Comparison of ENCODE assay signal across 1 cellular context in genomic region chr3:167976880-167977498, GRCh38.
TF ChIP-seq lines count a peak whose summit lies in the region.

No MANE protein-coding gene starts in this region.

TF ChIP-seq in HepG2, 621 proteins besides CTCF, POLR2A, EP300 and RAD21 (continued from another document and continues in another):
- no peak for TF ChIP-seq NFE2L1 (CRISPR knock-in tag; IDR thresholded peaks at IDR 0.05; ENCODE audit: borderline replicate concordance)
- no peak for TF ChIP-seq ZNF329 (CRISPR knock-in tag; IDR thresholded peaks at IDR 0.05; ENCODE audit: low read depth)
- no peak for TF ChIP-seq TRAFD1 (CRISPR knock-in tag; IDR thresholded peaks at IDR 0.05; ENCODE audit: borderline replicate concordance)
- TF ChIP-seq ZNF564 (CRISPR knock-in tag; IDR thresholded peaks at IDR 0.05), result no peak
- TF ChIP-seq ZNF549 (CRISPR knock-in tag; IDR thresholded peaks at IDR 0.05), result no peak
- TF ChIP-seq PLSCR1 (CRISPR knock-in tag; IDR thresholded peaks at IDR 0.05; ENCODE audit: borderline replicate concordance), result no peak
- TF ChIP-seq ZNF510 (CRISPR knock-in tag; IDR thresholded peaks at IDR 0.05; ENCODE audit: low read depth), result no peak
- no peak for TF ChIP-seq ZNF792 (CRISPR knock-in tag; IDR thresholded peaks at IDR 0.05)
- no peak for TF ChIP-seq ZNF225 (CRISPR knock-in tag; IDR thresholded peaks at IDR 0.05)
- peak; percentile 51 for TF ChIP-seq MED1 (CRISPR knock-in tag; IDR thresholded peaks at IDR 0.05)
- TF ChIP-seq MED8 (CRISPR knock-in tag; IDR thresholded peaks at IDR 0.05; ENCODE audit: insufficient replicate concordance), result no peak
- no peak for TF ChIP-seq ZFP41 (CRISPR knock-in tag; IDR thresholded peaks at IDR 0.05; ENCODE audit: borderline replicate concordance)
- peak; percentile 85; the same call in 1 of the 2 replicates for TF ChIP-seq ETV5 (CRISPR knock-in tag; IDR thresholded peaks at IDR 0.05; ENCODE audit: borderline replicate concordance)
- TF ChIP-seq HCFC1 (IDR thresholded peaks at IDR 0.05; ENCODE audit: low read depth, low read length), result no peak
- no peak for TF ChIP-seq HNRNPUL1 (IDR thresholded peaks at IDR 0.05; ENCODE audit: low read depth, low read length)
- no peak for TF ChIP-seq MXD3 (CRISPR knock-in tag; IDR thresholded peaks at IDR 0.05)
- TF ChIP-seq ZNF841 (CRISPR knock-in tag; IDR thresholded peaks at IDR 0.05; ENCODE audit: borderline replicate concordance), result no peak
- TF ChIP-seq FOXA3 (CRISPR knock-in tag; IDR thresholded peaks at IDR 0.05), result peak; percentile 17; the same call in 1 of the 2 replicates
- TF ChIP-seq GATAD2A (CRISPR knock-in tag; IDR thresholded peaks at IDR 0.05), result peak; percentile 10; the same call in 1 of the 2 replicates
- TF ChIP-seq ZMYM4 (CRISPR knock-in tag; IDR thresholded peaks at IDR 0.05), result no peak
- TF ChIP-seq ZNF616 (CRISPR knock-in tag; IDR thresholded peaks at IDR 0.05; ENCODE audit: low read depth), result no peak
- no peak for TF ChIP-seq TBL1XR1 (IDR thresholded peaks at IDR 0.05; ENCODE audit: borderline replicate concordance, low read length, partially characterized antibody)
- TF ChIP-seq BRD4 (CRISPR knock-in tag; IDR thresholded peaks at IDR 0.05), result no peak
- no peak for TF ChIP-seq DMTF1 (CRISPR knock-in tag; IDR thresholded peaks at IDR 0.05)
- TF ChIP-seq DRAP1 (CRISPR knock-in tag; IDR thresholded peaks at IDR 0.05), result no peak
- TF ChIP-seq ZNF513 (CRISPR knock-in tag; conservative IDR thresholded peaks at IDR 0.05), result no peak
- TF ChIP-seq ZNF143 (CRISPR knock-in tag; IDR thresholded peaks at IDR 0.05), result no peak
- TF ChIP-seq ARID2 (CRISPR knock-in tag; IDR thresholded peaks at IDR 0.05; ENCODE audit: borderline replicate concordance), result no peak
- no peak for TF ChIP-seq TBP (CRISPR knock-in tag; IDR thresholded peaks at IDR 0.05)
- no peak for TF ChIP-seq MTA1 (CRISPR knock-in tag; IDR thresholded peaks at IDR 0.05; ENCODE audit: borderline replicate concordance)
- peak; percentile 64; the same call in 1 of the 2 replicates for TF ChIP-seq ZNF292 (CRISPR knock-in tag; IDR thresholded peaks at IDR 0.05; ENCODE audit: borderline replicate concordance, low read depth)
- no peak for TF ChIP-seq ZNF577 (CRISPR knock-in tag; IDR thresholded peaks at IDR 0.05; ENCODE audit: borderline replicate concordance, low read depth)
- TF ChIP-seq ZNF572 (CRISPR knock-in tag; IDR thresholded peaks at IDR 0.05), result no peak
- no peak for TF ChIP-seq ZNF737 (CRISPR knock-in tag; IDR thresholded peaks at IDR 0.05; ENCODE audit: borderline replicate concordance)
- no peak for TF ChIP-seq DR1 (CRISPR knock-in tag; IDR thresholded peaks at IDR 0.05)
- no peak for TF ChIP-seq ZNF556 (CRISPR knock-in tag; IDR thresholded peaks at IDR 0.05; ENCODE audit: borderline replicate concordance)
- TF ChIP-seq SOX6 (IDR thresholded peaks at IDR 0.05), result no peak
- peak; percentile 35; the same call in 1 of the 2 replicates for TF ChIP-seq SOX6 (CRISPR knock-in tag; IDR thresholded peaks at IDR 0.05)
- TF ChIP-seq ZBTB7B (CRISPR knock-in tag; IDR thresholded peaks at IDR 0.05), result no peak
- TF ChIP-seq GLMP (CRISPR knock-in tag; IDR thresholded peaks at IDR 0.05; ENCODE audit: borderline replicate concordance), result no peak
- no peak for TF ChIP-seq KDM5A (IDR thresholded peaks at IDR 0.05; ENCODE audit: borderline replicate concordance, low read length)
- no peak for TF ChIP-seq ZNF891 (CRISPR knock-in tag; IDR thresholded peaks at IDR 0.05)
- TF ChIP-seq ZKSCAN5 (CRISPR knock-in tag; IDR thresholded peaks at IDR 0.05), result no peak
- no peak for TF ChIP-seq XBP1 (CRISPR knock-in tag; IDR thresholded peaks at IDR 0.05)
- TF ChIP-seq SMARCE1 (IDR thresholded peaks at IDR 0.05; ENCODE audit: borderline replicate concordance), result no peak
- TF ChIP-seq PCBP1 (IDR thresholded peaks at IDR 0.05; ENCODE audit: borderline replicate concordance, low read depth, low read length), result no peak
- no peak for TF ChIP-seq ZNF607 (CRISPR knock-in tag; IDR thresholded peaks at IDR 0.05; ENCODE audit: borderline replicate concordance)
- TF ChIP-seq PBX2 (CRISPR knock-in tag; IDR thresholded peaks at IDR 0.05), result no peak
- no peak for TF ChIP-seq ZNF644 (CRISPR knock-in tag; IDR thresholded peaks at IDR 0.05; ENCODE audit: low read depth)
- TF ChIP-seq HINFP (CRISPR knock-in tag; IDR thresholded peaks at IDR 0.05; ENCODE audit: low read depth), result no peak
- TF ChIP-seq TMF1 (CRISPR knock-in tag; IDR thresholded peaks at IDR 0.05; ENCODE audit: low read depth), result no peak
- no peak for TF ChIP-seq DBP (CRISPR knock-in tag; IDR thresholded peaks at IDR 0.05; ENCODE audit: not compliant biosample characterization)
- TF ChIP-seq AGO1 (IDR thresholded peaks at IDR 0.05; ENCODE audit: low read depth, low read length, poor library complexity, severe bottlenecking), result no peak
- TF ChIP-seq ZSCAN5A (CRISPR knock-in tag; IDR thresholded peaks at IDR 0.05; ENCODE audit: borderline replicate concordance), result no peak
- TF ChIP-seq RAD51 (IDR thresholded peaks at IDR 0.05; ENCODE audit: borderline replicate concordance), result no peak
- no peak for TF ChIP-seq JDP2 (CRISPR knock-in tag; IDR thresholded peaks at IDR 0.05; ENCODE audit: borderline replicate concordance)
- no peak for TF ChIP-seq SPEN (CRISPR knock-in tag; IDR thresholded peaks at IDR 0.05; ENCODE audit: low read depth)
